ENCODE assay signal across 8 cellular contexts in the genomic region with DNA sequence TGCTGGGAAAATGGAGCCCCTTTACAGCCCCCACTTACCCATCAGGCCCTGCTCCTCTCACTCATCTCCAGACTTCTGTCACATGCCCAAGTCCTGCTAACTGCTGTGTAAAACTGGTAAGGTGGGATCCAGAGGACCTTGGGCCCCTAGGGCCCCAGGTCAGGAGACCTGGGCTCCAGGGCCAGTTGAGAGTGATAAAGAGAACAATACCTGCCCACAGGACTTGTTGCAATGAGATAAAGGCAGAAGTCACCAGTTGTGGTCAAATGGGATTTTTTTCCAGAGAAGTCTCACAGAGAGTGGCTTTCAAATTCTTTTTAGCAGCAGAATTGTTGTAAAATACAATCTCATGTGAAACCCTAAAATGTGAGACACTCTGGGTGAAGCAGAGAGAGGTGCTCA. TPM values are rescaled to one million over a fixed set of nuclear protein-coding genes. Genes with fewer than 3 reads are reported as not detected.
DNase-seq lines count a peak whose midpoint lies in the region; ATAC-seq and TF ChIP-seq lines count a peak whose summit lies in the region.

No MANE protein-coding gene starts in this region.

- no peak for ATAC-seq in natural killer cell
- no peak for ATAC-seq in activated CD4-positive, CD25-positive, alpha-beta regulatory T cell treated with anti-CD3 and anti-CD28 coated beads, Interleukin-2, amount 50 U/mL, for 24 hours
- no peak for ATAC-seq in HG02759 (IDR thresholded peaks at IDR 0.05; ENCODE audit: unreplicated experiment)

- peaks cover 6% of the 10 kb centered on the region for H3K36me3 Mint-ChIP-seq in MCF 10A (ENCODE audit: insufficient read depth, unreplicated experiment)
- H3K36me3 Mint-ChIP-seq in natural killer cell: no peaks in the 10 kb centered on the region

- intact Hi-C loops in A673 (cut with micrococcal nuclease; ENCODE audit: unreplicated experiment) (no loop called here), MCF 10A (cut with micrococcal nuclease) (no loop called here), natural killer cell (cut with micrococcal nuclease) (no loop called here), lower leg skin (cut with DNase I; ENCODE audit: low total_unique reads) (no loop called here)

- H3K9me3 ChIP-seq in A673 (ENCODE audit: low read depth, low read length, poor library complexity, severe bottlenecking): no peaks in the 10 kb centered on the region
- H3K9me3 ChIP-seq in HUES6 (ENCODE audit: control insufficient read depth, insufficient read depth, low read depth, low read length): no peaks in the 10 kb centered on the region
- H3K9me3 ChIP-seq in HAP-1: no peaks in the 10 kb centered on the region

- in situ Hi-C loops in HAP-1 (cut with MboI; ENCODE audit: low sequenced_read_pairs): no loop called here

- BruUV-seq in A673 (replicated peaks; lab: Mats Ljungman, UMichigan) (no TSS peak), MCF 10A (replicated peaks; lab: Mats Ljungman, UMichigan) (no TSS peak)

- peaks cover 45% of the 10 kb centered on the region for H3K4me1 ChIP-seq in A673 (ENCODE audit: insufficient read depth, low read length, poor library complexity, severe bottlenecking)
- H3K4me1 ChIP-seq in HUES6 (ENCODE audit: control insufficient read depth, insufficient read depth, low read length): peaks cover 52% of the 10 kb centered on the region
- peaks cover 47% of the 10 kb centered on the region for H3K4me1 ChIP-seq in HAP-1

- H3K27me3 Mint-ChIP-seq in MCF 10A (ENCODE audit: insufficient read depth, unreplicated experiment): no peaks in the 10 kb centered on the region
- H3K27me3 Mint-ChIP-seq in natural killer cell (ENCODE audit: low read depth in 2 of 2): no peaks in the 10 kb centered on the region

- peak overlapping the region; percentile 76 for H3K4me3 Mint-ChIP-seq in MCF 10A (ENCODE audit: unreplicated experiment)
- peak overlapping the region; percentile 31 for H3K4me3 Mint-ChIP-seq in natural killer cell

- DNase-seq in A673 (ENCODE audit: low spot score) (no peak), MCF 10A (ENCODE audit: unreplicated experiment) (no peak), natural killer cell (no peak), lower leg skin (ENCODE audit: low spot score in 2 of 2) (no peak), HAP-1 (ENCODE audit: low spot score in 2 of 2) (no peak)

- POLR2A ChIA-PET in A673 (lab: Charles Lee; ENCODE audit: low non-redundant PET): no interaction called here
- POLR2A ChIA-PET in MCF 10A (lab: Yijun Ruan, JAX): no interaction called here

- H3K27ac ChIP-seq in A673 (ENCODE audit: low read depth, low read length, poor library complexity, severe bottlenecking) (peak overlapping the region; percentile 90), HUES6 (ENCODE audit: low read depth, low read length) (peak overlapping the region; percentile 76; the same call in 1 of the 2 replicates)

- H3K4me1 Mint-ChIP-seq in MCF 10A (ENCODE audit: insufficient read depth, unreplicated experiment): peaks cover 40% of the 10 kb centered on the region
- peaks cover 27 to 45% of the 10 kb centered on the region in 2 donors for H3K4me1 Mint-ChIP-seq in natural killer cell

- TF ChIP-seq CTCF in A673 (conservative IDR thresholded peaks at IDR 0.05; ENCODE audit: low read depth, low read length) (no peak), MCF 10A (IDR thresholded peaks at IDR 0.05; ENCODE audit: unreplicated experiment) (no peak), natural killer cell (IDR thresholded peaks at IDR 0.05) (no peak), lower leg skin (IDR thresholded peaks at IDR 0.05) (no peak)

- peak overlapping the region; percentile 57 for H3K9ac ChIP-seq in HUES6 (ENCODE audit: low read length)

- H3K36me3 ChIP-seq in A673 (ENCODE audit: insufficient read depth, low read length, poor library complexity, severe bottlenecking): no peaks in the 10 kb centered on the region
- no peaks in the 10 kb centered on the region for H3K36me3 ChIP-seq in HUES6 (ENCODE audit: control insufficient read depth, insufficient read depth, low read length)
- no peaks in the 10 kb centered on the region for H3K36me3 ChIP-seq in HAP-1 (replicated peaks)

- H3K27me3 ChIP-seq in A673 (replicated peaks; ENCODE audit: insufficient read depth, low read depth, low read length, poor library complexity) (no peaks in the 10 kb centered on the region), HUES6 (ENCODE audit: control insufficient read depth, insufficient read depth, low read length) (no peaks in the 10 kb centered on the region), HAP-1 (ENCODE audit: low read depth) (no peaks in the 10 kb centered on the region)

- no peak overlapping the region for H3K4me3 ChIP-seq in A673 (ENCODE audit: low read depth, low read length, poor library complexity, severe bottlenecking)
- H3K4me3 ChIP-seq in HUES6 (ENCODE audit: low read depth, low read length): no peak overlapping the region
- no peak overlapping the region for H3K4me3 ChIP-seq in lower leg skin (ENCODE audit: low read depth, poor library complexity, severe bottlenecking)
- no peak overlapping the region for H3K4me3 ChIP-seq in HAP-1

- no peak for TF ChIP-seq POLR2A in lower leg skin (IDR thresholded peaks at IDR 0.05)

- H3K27ac Mint-ChIP-seq in MCF 10A (ENCODE audit: low read depth, unreplicated experiment) (peak overlapping the region; percentile 89), natural killer cell (peak overlapping the region; percentile 90 to 93)

- H3K9me3 Mint-ChIP-seq in MCF 10A (ENCODE audit: unreplicated experiment): no peaks in the 10 kb centered on the region
- H3K9me3 Mint-ChIP-seq in natural killer cell: no peaks in the 10 kb centered on the region

- CTCF ChIA-PET in A673 (lab: Charles Lee) (no interaction called here), MCF 10A (lab: Yijun Ruan, JAX) (no interaction called here)

RNA-seq across cellular contexts. Expression of gene FURIN, which starts 0.8 kb away (rescaled TPM):
- total RNA-seq in A673 (2021) (59.0 and 63.4 TPM in 2 replicates), MCF 10A (2022) (48.8 and 49.4 TPM in 2 replicates), natural killer cell (100 to 1,000 TPM; 110 to 178 (median 172) TPM), lower leg skin (100 to 1,000 TPM; 114 to 163 (median 149) TPM)

RNA-seq across cellular contexts. Expression of gene FES, which starts 15.2 kb away (rescaled TPM):
- total RNA-seq in A673 (2021) (1.3 and 3.8 TPM in 2 replicates), MCF 10A (2022) (0.32 and 0.91 TPM in 2 replicates), natural killer cell (10 to 100 TPM; 35.8 to 70.3 (median 52.5) TPM), lower leg skin (10 to 100 TPM in 2 of 4 donors, 1 to 10 TPM in 2; 3.6 to 17.9 (median 11.0) TPM)

RNA-seq across cellular contexts. Expression of gene MAN2A2, which starts 34.0 kb away (rescaled TPM):
- total RNA-seq in A673 (2021) (75.7 and 91.3 TPM in 2 replicates), MCF 10A (2022) (42.1 and 42.4 TPM in 2 replicates), natural killer cell (100 to 1,000 TPM; 158 to 200 (median 177) TPM), lower leg skin (10 to 100 TPM; 21.8 to 43.5 (median 27.4) TPM)
